In genomic region chr1:29428216-29428615, GRCh38 we compare ENCODE assay signal across 24 cellular contexts.
"Had no signal": no experiment of that assay in that cellular context is flagged by ENCODE, and none has a peak within 500 bp of the region (broad histone marks: within the 10 kb centered on the region; RNA-seq: fewer than 3 reads in every experiment).

No MANE protein-coding gene starts in this region.

- ATAC-seq: effector memory CD8-positive, alpha-beta T cell; esophagus mucosa; gastrocnemius medialis; left colon; left lung; left ventricle myocardium superior; lower lobe of right lung; naive thymus-derived CD4-positive, alpha-beta T cell had no signal

- DNase-seq: colonic mucosa; cortex of kidney; effector CD8-positive, alpha-beta T cell; effector memory CD8-positive, alpha-beta T cell; endodermal cell; erythroblast; esophagus squamous epithelium; foreskin fibroblast; foreskin melanocyte; gastrocnemius medialis; glutamatergic neuron; head of caudate nucleus; heart right ventricle; hippocampal formation; kidney; kidney glomerular epithelial cell; left colon; left lung; left ventricle myocardium superior; lower lobe of right lung; mesenchymal stem cell; midbrain; naive thymus-derived CD4-positive, alpha-beta T cell had no signal
